ENCODE assay signal across 7 cellular contexts in the genomic region with DNA sequence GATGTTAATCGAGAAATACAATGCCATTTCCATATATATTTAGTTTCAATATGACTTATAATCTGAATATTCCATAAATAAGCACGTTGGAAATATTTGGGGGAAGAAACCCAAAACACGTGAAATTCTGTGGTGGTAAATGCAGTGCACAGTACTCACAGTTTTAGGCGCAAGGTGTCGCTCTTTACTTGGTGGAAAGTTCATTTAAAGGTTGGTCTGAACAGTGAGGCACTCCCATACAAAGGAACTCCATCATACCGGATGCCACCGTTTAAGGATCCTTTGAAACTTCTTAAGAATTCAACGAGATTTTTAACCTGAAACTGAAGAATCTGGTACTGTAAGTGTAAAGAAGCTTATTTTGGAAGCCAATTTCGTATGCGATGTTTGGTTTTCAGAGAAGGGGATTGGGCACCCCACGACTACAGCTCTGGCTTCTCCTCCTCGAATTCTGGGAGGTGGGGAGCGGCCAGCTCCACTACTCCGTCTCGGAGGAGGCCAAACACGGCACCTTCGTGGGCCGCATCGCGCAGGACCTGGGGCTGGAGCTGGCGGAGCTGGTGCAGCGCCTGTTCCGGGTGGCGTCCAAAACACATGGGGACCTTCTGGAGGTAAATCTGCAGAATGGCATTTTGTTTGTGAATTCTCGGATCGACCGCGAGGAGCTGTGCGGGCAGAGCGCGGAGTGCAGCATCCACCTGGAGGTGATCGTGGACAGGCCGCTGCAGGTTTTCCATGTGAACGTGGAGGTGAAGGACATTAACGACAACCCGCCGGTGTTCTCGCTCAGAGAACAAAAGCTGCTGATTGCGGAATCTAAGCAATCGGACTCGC. TPM values are rescaled to one million over a fixed set of nuclear protein-coding genes. Genes with fewer than 3 reads are reported as not detected.
A peak's percentile ranks its signal among the peaks of the same experiment; 100 is the strongest.
DNase-seq lines count a peak whose midpoint lies in the region; ATAC-seq and TF ChIP-seq lines count a peak whose summit lies in the region.

A gene with protein sequence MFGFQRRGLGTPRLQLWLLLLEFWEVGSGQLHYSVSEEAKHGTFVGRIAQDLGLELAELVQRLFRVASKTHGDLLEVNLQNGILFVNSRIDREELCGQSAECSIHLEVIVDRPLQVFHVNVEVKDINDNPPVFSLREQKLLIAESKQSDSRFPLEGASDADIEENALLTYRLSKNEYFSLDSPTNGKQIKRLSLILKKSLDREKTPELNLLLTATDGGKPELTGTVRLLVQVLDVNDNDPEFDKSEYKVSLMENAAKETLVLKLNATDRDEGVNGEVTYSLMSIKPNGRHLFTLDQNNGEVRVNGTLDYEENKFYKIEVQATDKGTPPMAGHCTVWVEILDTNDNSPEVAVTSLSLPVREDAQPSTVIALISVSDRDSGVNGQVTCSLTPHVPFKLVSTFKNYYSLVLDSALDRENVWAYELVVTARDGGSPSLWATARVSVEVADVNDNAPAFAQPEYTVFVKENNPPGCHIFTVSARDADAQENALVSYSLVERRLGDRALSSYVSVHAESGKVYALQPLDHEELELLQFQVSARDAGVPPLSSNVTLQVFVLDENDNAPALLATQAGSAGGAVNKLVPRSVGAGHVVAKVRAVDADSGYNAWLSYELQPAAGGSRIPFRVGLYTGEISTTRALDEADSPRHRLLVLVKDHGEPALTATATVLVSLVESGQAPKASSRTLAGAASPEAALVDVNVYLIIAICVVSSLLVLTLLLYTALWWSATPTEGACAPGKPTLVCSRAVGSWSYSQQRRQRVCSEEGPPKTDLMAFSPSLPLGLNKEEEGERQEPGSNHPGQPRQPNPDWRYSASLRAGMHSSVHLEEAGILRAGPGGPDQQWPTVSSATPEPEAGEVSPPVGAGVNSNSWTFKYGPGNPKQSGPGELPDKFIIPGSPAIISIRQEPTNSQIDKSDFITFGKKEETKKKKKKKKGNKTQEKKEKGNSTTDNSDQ (plus strand): TSS at position 237 of the 834 bp plus-strand sequence. CDS start 147 bp downstream, at position 384.

- no peak for TF ChIP-seq CTCF in HFFc6 (IDR thresholded peaks at IDR 0.05)
- TF ChIP-seq CTCF in PC-9 (conservative IDR thresholded peaks at IDR 0.05), result peak; percentile 44; the same call in 1 of the 2 replicates
- no peak for TF ChIP-seq CTCF in glutamatergic neuron (IDR thresholded peaks at IDR 0.05; ENCODE audit: partially characterized antibody, unreplicated experiment)
- peak in 2 of 3 experiments; percentile 25 to 35 for TF ChIP-seq CTCF in testis (IDR thresholded peaks at IDR 0.05)
- TF ChIP-seq CTCF in natural killer cell (IDR thresholded peaks at IDR 0.05), result no peak

- H3K36me3 Mint-ChIP-seq in HFFc6 (ENCODE audit: low read depth) (peaks cover 5% of the 10 kb centered on the region; the same call in 1 of the 2 replicates), glutamatergic neuron (ENCODE audit: unreplicated experiment) (peaks cover 23% of the 10 kb centered on the region), natural killer cell (peaks cover 6% of the 10 kb centered on the region)

- intact Hi-C loops in PC-9 (cut with micrococcal nuclease; ENCODE audit: unreplicated experiment), result loop anchor here (1.0 to 2.0 kb wide), 2 partner anchors 58 to 172 kb away; a partner anchor contains a TSS
- intact Hi-C loops in testis (cut with DNase I; ENCODE audit: low total_unique reads), result no loop called here
- intact Hi-C loops in natural killer cell (cut with micrococcal nuclease), result no loop called here

- no peak within 1 kb of the TSS for H3K27ac Mint-ChIP-seq in HFFc6
- peak within 1 kb of the TSS; percentile 93 for H3K27ac Mint-ChIP-seq in glutamatergic neuron (ENCODE audit: unreplicated experiment)
- no peak within 1 kb of the TSS for H3K27ac Mint-ChIP-seq in natural killer cell

- H4K20me1 ChIP-seq in PC-9 (ENCODE audit: insufficient read depth), result no peaks in the 10 kb centered on the region

- no peak for TF ChIP-seq POLR2A in testis (IDR thresholded peaks at IDR 0.05)

- WGBS in testis, 2 donors, result 9 to 12% methylated on average over 23 to 41 of the region's 41 CpGs

- H3K9me3 Mint-ChIP-seq in HFFc6 (peaks cover 13% of the 10 kb centered on the region), glutamatergic neuron (ENCODE audit: unreplicated experiment) (peaks cover 10% of the 10 kb centered on the region), natural killer cell (peaks cover 4 to 7% of the 10 kb centered on the region in 2 donors)

- H3K9me3 ChIP-seq in PC-9 (ENCODE audit: insufficient read depth, low read depth) (no peaks in the 10 kb centered on the region), testis (no peaks in the 10 kb centered on the region)

- H3K27me3 ChIP-seq in PC-9 (ENCODE audit: insufficient read depth, low read depth), result no peaks in the 10 kb centered on the region
- H3K27me3 ChIP-seq in testis, result no peaks in the 10 kb centered on the region

- H3K27me3 Mint-ChIP-seq in HFFc6 (ENCODE audit: insufficient read depth) (no peaks in the 10 kb centered on the region), glutamatergic neuron (ENCODE audit: unreplicated experiment) (peaks cover 7% of the 10 kb centered on the region), natural killer cell (ENCODE audit: low read depth in 2 of 2) (peaks cover 0 to 3% of the 10 kb centered on the region in 2 donors)

- no peaks in the 10 kb centered on the region for H3K79me2 ChIP-seq in PC-9 (ENCODE audit: low read depth)

- H3K27ac ChIP-seq in PC-9 (no peak within 1 kb of the TSS), testis (no peak within 1 kb of the TSS)

- H3K4me3 Mint-ChIP-seq in HFFc6 (peak within 1 kb of the TSS; percentile 46; the same call in 1 of the 2 replicates), glutamatergic neuron (ENCODE audit: unreplicated experiment) (peak within 1 kb of the TSS; percentile 88), natural killer cell (no peak within 1 kb of the TSS)

- no peak for DNase-seq in HFFc6
- DNase-seq in PC-9, result no peak
- no peak for DNase-seq in glutamatergic neuron
- peak; percentile 52 for DNase-seq in testis
- DNase-seq in natural killer cell, result no peak
- DNase-seq in mucosa of gallbladder (ENCODE audit: low spot score), result no peak
- no peak for DNase-seq in GDM1 (lab: John Stamatoyannopoulos, UW)

- no peak within 1 kb of the TSS for H2AFZ ChIP-seq in PC-9

- peak within 1 kb of the TSS; percentile 6 for H3K4me2 ChIP-seq in PC-9

- CTCF ChIA-PET in PC-9 (lab: Charles Lee), result interaction anchor here (0.6 to 1.1 kb wide), 3 partner anchors 32 to 171 kb away, joined by 3 to 9 read pairs (median 3); no protein-coding TSS in a partner anchor

- POLR2A ChIA-PET in PC-9 (lab: Charles Lee; ENCODE audit: unreplicated experiment), result no interaction called here

- no TSS peak for BruUV-seq in PC-9 (replicated peaks; lab: Mats Ljungman, UMichigan)

- no peaks in the 10 kb centered on the region for H3K4me1 Mint-ChIP-seq in HFFc6 (ENCODE audit: low read depth)
- peaks cover 8% of the 10 kb centered on the region for H3K4me1 Mint-ChIP-seq in glutamatergic neuron (ENCODE audit: low read depth, unreplicated experiment)
- H3K4me1 Mint-ChIP-seq in natural killer cell, result no peaks in the 10 kb centered on the region

- H3K36me3 ChIP-seq in PC-9 (ENCODE audit: low read depth), result no peaks in the 10 kb centered on the region
- H3K36me3 ChIP-seq in testis (ENCODE audit: low read depth, missing control alignments), result no peaks in the 10 kb centered on the region

- H3F3A ChIP-seq in PC-9 (ENCODE audit: insufficient read depth, low read depth), result no peaks in the 10 kb centered on the region

- no peak for ATAC-seq in natural killer cell

- H3K4me1 ChIP-seq in PC-9 (replicated peaks; ENCODE audit: insufficient read depth) (no peaks in the 10 kb centered on the region), testis (no peaks in the 10 kb centered on the region)

- no peak within 1 kb of the TSS for H3K4me3 ChIP-seq in PC-9
- H3K4me3 ChIP-seq in testis, result peak within 1 kb of the TSS in 1 of 2 donors; percentile 18

- H3K9me2 ChIP-seq in PC-9 (ENCODE audit: insufficient read depth), result no peaks in the 10 kb centered on the region

RNA-seq across cellular contexts. Expression of the gene that starts here (rescaled TPM):
- total RNA-seq in HFFc6 (2021; fragmentation: NEBNext Ultra II Directional; extraction: Animal tissue kit (Norgen Biotek cat#: 25700)), result under 1 TPM in 4 of 6 experiments, not detected in 2; 0.07 to 0.14 (median 0.11) TPM
- not detected in 2 replicates for total RNA-seq in PC-9 (2021)
- 23.2 TPM for total RNA-seq in glutamatergic neuron (ENCODE audit: unreplicated experiment)
- 1 to 10 TPM; 2.9 to 4.6 TPM for total RNA-seq in testis
- polyA plus RNA-seq in testis (ENCODE audit: insufficient read depth, low read depth, low replicate concordance), result 2.7 TPM
- total RNA-seq in natural killer cell, result not detected
- 2.9 TPM for total RNA-seq in mucosa of gallbladder

Comparison
In these comparisons a context has a peak if more than half of its experiments do, and no peak if none do; other contexts are left out.
1. CTCF ChIP-seq: peak in PC-9 (single experiment) and testis (2 of 3); none in HFFc6 (single experiment), glutamatergic neuron (single experiment) and natural killer cell (single experiment).